Comparison of ENCODE assay signal across 1 cellular context in the genomic region with DNA sequence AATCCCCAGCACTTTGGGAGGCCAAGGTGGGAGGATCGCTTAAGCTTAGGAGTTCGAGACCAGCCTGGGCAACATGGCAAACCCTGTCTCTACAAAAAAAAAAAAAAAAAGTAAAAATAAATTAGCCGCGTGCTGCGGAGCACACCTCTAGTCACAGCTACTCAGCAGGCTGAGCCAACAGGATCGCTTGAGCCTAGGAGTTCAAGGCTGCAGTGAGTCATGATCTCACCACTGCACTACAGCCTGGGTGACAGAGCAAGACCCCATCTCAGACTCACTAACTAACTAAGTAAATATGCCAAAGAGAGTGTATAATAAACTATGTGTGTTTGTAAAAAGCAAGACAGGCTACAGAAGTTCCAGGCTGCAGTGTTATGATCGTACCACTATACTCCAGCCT.
TF ChIP-seq lines count a peak whose summit lies in the region.

No MANE protein-coding gene starts in this region.

TF ChIP-seq in HepG2, 621 proteins besides CTCF, POLR2A, EP300 and RAD21:
- peak; percentile 51; the same call in 1 of the 2 replicates for TF ChIP-seq FOSL2 (CRISPR knock-in tag; IDR thresholded peaks at IDR 0.05)
TF ChIP-seq in HepG2: peak in this region for 1; not testable (repeated sequence) for 620.
